Comparison of ENCODE assay signal across 9 cellular contexts in genomic region chr5:150763023-150763793, GRCh38. TPM values are rescaled to one million over a fixed set of nuclear protein-coding genes. Genes with fewer than 3 reads are reported as not detected.
DNase-seq lines count a peak whose midpoint lies in the region; ATAC-seq and TF ChIP-seq lines count a peak whose summit lies in the region.
"Had no signal": no experiment of that assay in that cellular context is flagged by ENCODE, and none has a peak within 500 bp of the region (broad histone marks: within the 10 kb centered on the region; RNA-seq: fewer than 3 reads in every experiment).

No MANE protein-coding gene starts in this region.

- in situ Hi-C loops in GM13977 (cut with MboI; ENCODE audit: low pct_unique_long_range_greater_than_20kb, low sequenced_read_pairs, unreplicated experiment) = no loop called here

- TF ChIP-seq POLR2A in heart left ventricle (IDR thresholded peaks at IDR 0.05) (peak in 1 of 2 donors; percentile 10), thyroid gland (IDR thresholded peaks at IDR 0.05) (no peak)

- peaks cover 0 to 63% (median 4%) of the 10 kb centered on the region in 12 donors for H3K4me1 ChIP-seq in heart left ventricle
- H3K4me1 ChIP-seq in thyroid gland = peaks cover 4 to 16% of the 10 kb centered on the region in 2 donors
- H3K4me1 ChIP-seq: A549 had no signal

- no peak overlapping the region for H3K4me3 ChIP-seq in heart left ventricle
- no peak overlapping the region for H3K4me3 ChIP-seq in thyroid gland (replicated peaks in 1 of 3)
- H3K4me3 ChIP-seq: A549 had no signal

- no peaks in the 10 kb centered on the region for H3K36me3 ChIP-seq in heart left ventricle
- no peaks in the 10 kb centered on the region for H3K36me3 ChIP-seq in thyroid gland

- H3K27me3 ChIP-seq in heart left ventricle (no peaks in the 10 kb centered on the region), thyroid gland (no peaks in the 10 kb centered on the region)

- DNase-seq in DMS53 (lab: John Stamatoyannopoulos, UW) (peak; percentile 30), DMS53 treated with DMSO at 0.1 percent for 48 hours (lab: John Stamatoyannopoulos, UW; ENCODE audit: unreplicated experiment) (no peak), SK-N-DZ (ENCODE audit: low spot score) (peak; percentile 30), heart left ventricle (peak; percentile 30 to 73 (median 61)), thyroid gland (peak; percentile 50), NCI-H187 (lab: John Stamatoyannopoulos, UW) (no peak), GM13977 (ENCODE audit: low spot score) (no peak), 8988T (no peak)

- WGBS in heart left ventricle, 4 donors = 43 to 50% (median 48%) methylated on average over 7 of the region's 7 CpGs
- WGBS in thyroid gland, 2 donors = 43 to 49% methylated on average over 7 of the region's 7 CpGs

- no peaks in the 10 kb centered on the region for H3K9me3 ChIP-seq in heart left ventricle
- H3K9me3 ChIP-seq in thyroid gland = no peaks in the 10 kb centered on the region

- no peak for TF ChIP-seq CTCF in heart left ventricle (IDR thresholded peaks at IDR 0.05)
- no peak for TF ChIP-seq CTCF in thyroid gland (IDR thresholded peaks at IDR 0.05)
- TF ChIP-seq CTCF in GM13977 (IDR thresholded peaks at IDR 0.05; ENCODE audit: extremely low read depth, insufficient read depth, missing control alignments) = no peak

- intact Hi-C loops in heart left ventricle (cut with DNase I) = no loop called here
- intact Hi-C loops in thyroid gland (cut with DNase I) = no loop called here

- ATAC-seq in heart left ventricle = peak in 2 of 4 donors; percentile 4 to 33
- ATAC-seq: A549 had no signal

- H3K27ac ChIP-seq in heart left ventricle = peak overlapping the region; percentile 38 to 92 (median 64)
- peak overlapping the region in 2 of 3 donors; percentile 20 to 58 for H3K27ac ChIP-seq in thyroid gland
- H3K27ac ChIP-seq: A549 had no signal

RNA-seq across cellular contexts. Expression of gene DCTN4, which starts 4.4 kb away (rescaled TPM):
- polyA plus RNA-seq in SK-N-DZ (2014; cell fraction: cytosol; rRNA removed) = 53.0 and 55.7 TPM in 2 replicates
- 59.2 and 90.6 TPM in 2 replicates for polyA plus RNA-seq in SK-N-DZ (2014; cell fraction: nucleus; rRNA removed)
- total RNA-seq in heart left ventricle = 10 to 100 TPM; 41.6 to 70.6 (median 50.4) TPM
- 10 to 100 TPM; 18.9 to 31.8 TPM for polyA plus RNA-seq in heart left ventricle
- 10 to 100 TPM; 65.4 to 78.5 (median 72.8) TPM for total RNA-seq in thyroid gland

RNA-seq across cellular contexts. Expression of gene SMIM3, which starts 15.3 kb away (rescaled TPM):
- 2.6 and 2.8 TPM in 2 replicates for polyA plus RNA-seq in SK-N-DZ (2014; cell fraction: cytosol; rRNA removed)
- polyA plus RNA-seq in SK-N-DZ (2014; cell fraction: nucleus; rRNA removed) = 0.94 and 1.4 TPM in 2 replicates
- 10 to 100 TPM in 7 of 9 donors, 1 to 10 TPM in 2; 7.1 to 27.3 (median 19.1) TPM for total RNA-seq in heart left ventricle
- 10 to 100 TPM; 16.0 to 45.6 TPM for polyA plus RNA-seq in heart left ventricle
- total RNA-seq in thyroid gland = 10 to 100 TPM; 17.8 to 47.3 (median 24.1) TPM

Comparison
In these comparisons a context has a peak if more than half of its experiments do, and no peak if none do; other contexts are left out.
1. DNase-seq: peak in DMS53 (single experiment), SK-N-DZ (single experiment), heart left ventricle (5 of 5) and thyroid gland (2 of 2); none in DMS53 treated with DMSO at 0.1 percent for 48 hours (single experiment), NCI-H187 (0 of 2), GM13977 (single experiment) and 8988T (single experiment).